ENCODE assay signal across 1 cellular context in genomic region chr1:219086956-219087469, GRCh38.
TF ChIP-seq lines count a peak whose summit lies in the region.

No MANE protein-coding gene starts in this region.

TF ChIP-seq in K562, 482 proteins besides CTCF, POLR2A, EP300 and RAD21 (continued from another document):
- no peak for TF ChIP-seq HLTF (IDR thresholded peaks at IDR 0.05)
- TF ChIP-seq NR3C1 (CRISPR knock-in tag; IDR thresholded peaks at IDR 0.05), result no peak
- TF ChIP-seq SMARCA5 (IDR thresholded peaks at IDR 0.05), result no peak
